In the genomic region with DNA sequence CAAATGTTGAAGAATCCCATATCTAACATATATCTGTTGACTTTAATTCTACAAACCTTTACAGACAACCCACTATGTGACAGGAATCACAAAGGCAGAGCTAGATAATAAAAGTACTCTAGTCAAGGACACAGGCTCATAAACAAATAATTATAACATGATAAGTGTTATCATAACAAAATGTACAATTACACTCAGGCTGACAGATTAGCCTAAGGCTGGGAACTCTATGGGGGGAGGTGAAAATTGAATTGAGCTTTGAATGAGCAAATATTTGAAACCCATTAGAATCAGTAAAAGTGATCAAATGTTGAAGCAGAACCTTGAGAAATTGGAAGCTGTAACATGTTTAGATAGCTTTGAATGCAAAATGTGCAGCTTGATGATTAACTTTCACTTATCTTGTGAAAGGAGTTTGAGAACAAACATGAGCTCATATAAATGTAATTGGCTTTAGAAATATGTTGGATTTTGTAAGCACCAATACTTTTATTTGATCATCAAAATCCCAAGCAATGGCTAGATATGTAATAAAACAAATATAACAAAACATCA, we compare ENCODE assay signal across 15 cellular contexts.
DNase-seq lines count a peak whose midpoint lies in the region; ATAC-seq, FAIRE-seq and TF ChIP-seq lines count a peak whose summit lies in the region.
"Had no signal": no experiment of that assay in that cellular context is flagged by ENCODE, and none has a peak within 500 bp of the region (broad histone marks: within the 10 kb centered on the region; RNA-seq: fewer than 3 reads in every experiment).

No MANE protein-coding gene starts in this region.

- H3K27me3 ChIP-seq in SK-N-SH (ENCODE audit: insufficient read depth) (no peaks in the 10 kb centered on the region), mesendoderm (ENCODE audit: insufficient read depth, low read length, poor library complexity) (no peaks in the 10 kb centered on the region)
- H3K27me3 ChIP-seq: BLaER1 treated with 17β-estradiol and CSF1 and Interleukin-3, amounts not matched to agents 10 nM and 100 nM had no signal

- intact Hi-C loops in activated naive CD4-positive, alpha-beta T cell treated with anti-CD3 and anti-CD28 coated beads for 36 hours (cut with micrococcal nuclease) = no loop called here

- H3K36me3 Mint-ChIP-seq in activated naive CD4-positive, alpha-beta T cell treated with anti-CD3 and anti-CD28 coated beads for 36 hours (ENCODE audit: low read depth) = no peaks in the 10 kb centered on the region
- no peaks in the 10 kb centered on the region for H3K36me3 Mint-ChIP-seq in T-cell
- H3K36me3 Mint-ChIP-seq: CD4-positive, CD25-positive, alpha-beta regulatory T cell had no signal

- no peak overlapping the region for H4K8ac ChIP-seq in mesendoderm (ENCODE audit: low read depth, low read length)

- H3K4me2 ChIP-seq in SK-N-SH (no peak overlapping the region), mesendoderm (ENCODE audit: low read length) (no peak overlapping the region)
- H3K4me2 ChIP-seq: BLaER1 treated with 17β-estradiol and CSF1 and Interleukin-3, amounts not matched to agents 10 nM and 100 nM; GM23338 had no signal

- H3K4me1 ChIP-seq in SK-N-SH (ENCODE audit: control insufficient read depth in 1 of 2, insufficient read depth in 2 of 2, low read depth in 1 of 2, low read length in 1 of 2) = no peaks in the 10 kb centered on the region
- no peaks in the 10 kb centered on the region for H3K4me1 ChIP-seq in mesendoderm (ENCODE audit: control insufficient read depth, low read depth, low read length)
- H3K4me1 ChIP-seq: BLaER1 treated with 17β-estradiol and CSF1 and Interleukin-3, amounts not matched to agents 10 nM and 100 nM had no signal

- H3K9me3 Mint-ChIP-seq in activated naive CD4-positive, alpha-beta T cell treated with anti-CD3 and anti-CD28 coated beads for 36 hours = peaks cover 5% of the 10 kb centered on the region
- peaks cover 5 to 19% (median 11%) of the 10 kb centered on the region in 3 donors for H3K9me3 Mint-ChIP-seq in T-cell
- H3K9me3 Mint-ChIP-seq: GM23338 had no signal

- no peaks in the 10 kb centered on the region for H4K20me1 ChIP-seq in SK-N-SH (ENCODE audit: insufficient read depth)
- H4K20me1 ChIP-seq: BLaER1 treated with 17β-estradiol and CSF1 and Interleukin-3, amounts not matched to agents 10 nM and 100 nM had no signal

- no peak overlapping the region for H3K27ac Mint-ChIP-seq in activated naive CD4-positive, alpha-beta T cell treated with anti-CD3 and anti-CD28 coated beads for 36 hours
- H3K27ac Mint-ChIP-seq in T-cell = no peak overlapping the region
- H3K27ac Mint-ChIP-seq: CD4-positive, CD25-positive, alpha-beta regulatory T cell; GM23338 had no signal

- H2BK15ac ChIP-seq in mesendoderm (replicated peaks; ENCODE audit: low read depth) = no peak overlapping the region

- no peak overlapping the region for H3K4me3 ChIP-seq in SK-N-SH (ENCODE audit: low read depth in 2 of 2, low read length in 1 of 2)
- no peak overlapping the region for H3K4me3 ChIP-seq in mesendoderm (ENCODE audit: low read length)
- H3K4me3 ChIP-seq: BLaER1 treated with 17β-estradiol and CSF1 and Interleukin-3, amounts not matched to agents 10 nM and 100 nM; GM12878; GM23338 had no signal

- H4K5ac ChIP-seq in mesendoderm (ENCODE audit: low read length) = no peak overlapping the region

- H3K27ac ChIP-seq in SK-N-SH (ENCODE audit: low read depth in 2 of 2, low read length in 1 of 2) (no peak overlapping the region), mesendoderm (ENCODE audit: low read depth, low read length) (no peak overlapping the region)
- H3K27ac ChIP-seq: BLaER1 treated with 17β-estradiol and CSF1 and Interleukin-3, amounts not matched to agents 10 nM and 100 nM had no signal

- no peak overlapping the region for H3K18ac ChIP-seq in mesendoderm (ENCODE audit: low read length)

- H3K9me2 ChIP-seq in SK-N-SH = no peaks in the 10 kb centered on the region

- H2BK120ac ChIP-seq in mesendoderm (ENCODE audit: low read depth, low read length) = no peak overlapping the region

- POLR2A ChIA-PET in SK-N-SH (lab: Yijun Ruan, JAX) (no interaction called here), T-cell (lab: Charles Lee) (no interaction called here)

- peak; percentile 10 for FAIRE-seq in colon (lab: Jason Lieb, UNC)
- FAIRE-seq: GM12878, GM18507 had no signal

- H3K4me3 Mint-ChIP-seq in activated naive CD4-positive, alpha-beta T cell treated with anti-CD3 and anti-CD28 coated beads for 36 hours = no peak overlapping the region
- H3K4me3 Mint-ChIP-seq in T-cell = no peak overlapping the region
- H3K4me3 Mint-ChIP-seq: CD4-positive, CD25-positive, alpha-beta regulatory T cell; GM23338 had no signal

- no peaks in the 10 kb centered on the region for H3K79me1 ChIP-seq in mesendoderm (ENCODE audit: low read length)

- no peak overlapping the region for H3K23ac ChIP-seq in mesendoderm (ENCODE audit: low read length)

- H2AFZ ChIP-seq in SK-N-SH (ENCODE audit: low read depth) = no peak overlapping the region
- H2AFZ ChIP-seq: GM23338 had no signal

- H2AK5ac ChIP-seq in mesendoderm (ENCODE audit: low read length) = no peak overlapping the region

- H3K9me3 ChIP-seq in SK-N-SH = no peaks in the 10 kb centered on the region
- H3K9me3 ChIP-seq: BLaER1 treated with 17β-estradiol and CSF1 and Interleukin-3, amounts not matched to agents 10 nM and 100 nM had no signal

- H3K9ac ChIP-seq in SK-N-SH (no peak overlapping the region), mesendoderm (ENCODE audit: low read length) (no peak overlapping the region)
- H3K9ac ChIP-seq: BLaER1 treated with 17β-estradiol and CSF1 and Interleukin-3, amounts not matched to agents 10 nM and 100 nM had no signal

- no peaks in the 10 kb centered on the region for H3K4me1 Mint-ChIP-seq in activated naive CD4-positive, alpha-beta T cell treated with anti-CD3 and anti-CD28 coated beads for 36 hours (ENCODE audit: low read depth)
- no peaks in the 10 kb centered on the region for H3K4me1 Mint-ChIP-seq in T-cell
- H3K4me1 Mint-ChIP-seq: CD4-positive, CD25-positive, alpha-beta regulatory T cell; GM23338 had no signal

- no peak for TF ChIP-seq RAD21 in SK-N-SH (IDR thresholded peaks at IDR 0.05; ENCODE audit: low read length)

- H3K4ac ChIP-seq in mesendoderm (ENCODE audit: low read depth, low read length) = no peak overlapping the region

- ATAC-seq in SK-N-SH treated with all-trans-retinoic acid at 6 μM for 48 hours (no peak), T-cell (replicated peaks in 1 of 4) (no peak)
- ATAC-seq: GM12878, GM23338 had no signal

- no peak for TF ChIP-seq CTCF in SK-N-SH (IDR thresholded peaks at IDR 0.05)

- no peaks in the 10 kb centered on the region for H3K27me3 Mint-ChIP-seq in activated naive CD4-positive, alpha-beta T cell treated with anti-CD3 and anti-CD28 coated beads for 36 hours (ENCODE audit: low read depth)
- no peaks in the 10 kb centered on the region for H3K27me3 Mint-ChIP-seq in T-cell
- H3K27me3 Mint-ChIP-seq: CD4-positive, CD25-positive, alpha-beta regulatory T cell had no signal

- no peak overlapping the region for H2BK5ac ChIP-seq in mesendoderm (ENCODE audit: low read length)

- TF ChIP-seq EP300 in SK-N-SH (IDR thresholded peaks at IDR 0.05; ENCODE audit: borderline replicate concordance in 1 of 2, low read depth in 1 of 2, low read length in 1 of 2) = no peak

- DNase-seq in SK-N-SH = peak; percentile 1
- DNase-seq in NCI-H748 (lab: John Stamatoyannopoulos, UW; ENCODE audit: unreplicated experiment) = peak; percentile 63
- no peak for DNase-seq in activated naive CD4-positive, alpha-beta T cell treated with anti-CD3 and anti-CD28 coated beads for 36 hours
- DNase-seq in T-cell = no peak
- DNase-seq in mesendoderm = no peak
- DNase-seq: ACHN; CD4-positive, CD25-positive, alpha-beta regulatory T cell; DMS79; H7 had no signal

- H3K36me3 ChIP-seq in SK-N-SH (replicated peaks in 1 of 2; ENCODE audit: control insufficient read depth in 1 of 2, insufficient read depth in 2 of 2, low read length in 1 of 2) (no peaks in the 10 kb centered on the region), mesendoderm (ENCODE audit: control insufficient read depth, insufficient read depth, low read length) (no peaks in the 10 kb centered on the region)
- H3K36me3 ChIP-seq: BLaER1 treated with 17β-estradiol and CSF1 and Interleukin-3, amounts not matched to agents 10 nM and 100 nM had no signal

- H3K79me2 ChIP-seq in SK-N-SH (ENCODE audit: insufficient read depth) = no peaks in the 10 kb centered on the region
- H3K79me2 ChIP-seq in mesendoderm (ENCODE audit: control insufficient read depth, insufficient read depth, low read length) = no peaks in the 10 kb centered on the region

- H3K56ac ChIP-seq in mesendoderm (ENCODE audit: low read length) = no peak overlapping the region

- no peaks in the 10 kb centered on the region for H3F3A ChIP-seq in SK-N-SH (replicated peaks; ENCODE audit: insufficient read depth)

- CTCF ChIA-PET in SK-N-SH (lab: Yijun Ruan, JAX) = interaction anchor here (1.5 kb wide), 1 partner anchor 8 kb away, joined by 3 read pairs; no protein-coding TSS in a partner anchor
- CTCF ChIA-PET in activated naive CD4-positive, alpha-beta T cell treated with anti-CD3 and anti-CD28 coated beads for 36 hours (lab: Charles Lee) = no interaction called here
- CTCF ChIA-PET in T-cell (lab: Charles Lee) = interaction anchor here in 1 of 2 donors (0.6 kb wide), 1 partner anchor 1017 kb away, joined by 3 read pairs; no protein-coding TSS in a partner anchor

TF ChIP-seq in SK-N-SH, 30 proteins besides CTCF, POLR2A, EP300 and RAD21 (continues in another document):
- TF ChIP-seq GATA2 (CRISPR knock-in tag; IDR thresholded peaks at IDR 0.05) = peak; percentile 34; the same call in 1 of the 2 replicates

TF ChIP-seq in SK-N-SH treated with all-trans-retinoic acid at 6 μM for 48 hours, 23 proteins besides CTCF, POLR2A, EP300 and RAD21:
- no peak for TF ChIP-seq POU6F1 (CRISPR knock-in tag; IDR thresholded peaks at IDR 0.05; ENCODE audit: borderline replicate concordance, low read depth)

Comparison
In these comparisons a context has a peak if more than half of its experiments do, and no peak if none do; other contexts are left out.
1. DNase-seq: peak in SK-N-SH (single experiment) and NCI-H748 (single experiment); none in activated naive CD4-positive, alpha-beta T cell treated with anti-CD3 and anti-CD28 coated beads for 36 hours (single experiment), T-cell (0 of 34) and mesendoderm (single experiment).